Comparison of ENCODE assay signal across 15 cellular contexts in the genomic region with DNA sequence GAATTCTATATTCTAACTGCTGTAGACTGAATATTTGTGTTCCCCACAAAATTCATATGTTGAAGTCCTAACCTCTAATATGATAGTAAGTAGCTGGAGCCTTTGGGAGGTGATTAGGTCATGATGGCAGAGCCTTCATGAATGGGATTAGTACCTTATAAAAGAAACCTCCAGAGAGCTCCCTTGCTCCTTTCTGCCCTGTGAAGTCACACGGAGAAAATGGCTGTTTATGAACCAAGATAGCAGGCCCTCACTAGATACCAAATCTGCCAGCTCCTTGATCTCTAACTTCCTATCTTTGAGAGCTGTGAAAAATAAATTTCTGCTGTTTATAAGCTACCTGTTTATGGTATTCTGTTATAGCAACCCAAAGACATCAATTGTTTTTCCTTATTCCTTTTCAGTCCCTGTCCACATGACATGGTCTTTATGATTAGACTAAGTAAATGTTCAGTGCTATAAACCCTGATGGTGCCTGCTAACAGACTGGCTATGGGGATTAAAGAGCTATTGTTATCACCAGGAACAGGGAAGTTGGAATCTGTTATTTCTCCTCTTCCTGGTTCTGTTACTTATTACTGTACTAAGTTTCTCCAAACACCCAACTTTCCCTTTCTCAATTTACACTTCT. TPM values are rescaled to one million over a fixed set of nuclear protein-coding genes. Genes with fewer than 3 reads are reported as not detected.
DNase-seq lines count a peak whose midpoint lies in the region; ATAC-seq, FAIRE-seq and TF ChIP-seq lines count a peak whose summit lies in the region.
"Had no signal": no experiment of that assay in that cellular context is flagged by ENCODE, and none has a peak within 500 bp of the region (broad histone marks: within the 10 kb centered on the region; RNA-seq: fewer than 3 reads in every experiment).

No MANE protein-coding gene starts in this region.

- WGBS in pancreas, 2 donors = 0 to 15% methylated on average over 1 of the region's 1 CpG

- in situ Hi-C loops in HAP-1 (cut with MboI; ENCODE audit: low sequenced_read_pairs) = no loop called here

- FAIRE-seq in pancreas (lab: Jason Lieb, UNC) = peak; percentile 74
- FAIRE-seq: GM12878 had no signal

- peak; percentile 78 to 91 (median 88) for ATAC-seq in pancreas
- ATAC-seq: GM12878, Panc1 had no signal

- H3K27me3 ChIP-seq in HAP-1 (ENCODE audit: low read depth) (no peaks in the 10 kb centered on the region), pancreas (no peaks in the 10 kb centered on the region)
- H3K27me3 ChIP-seq: BLaER1, ovary had no signal

- no peaks in the 10 kb centered on the region for H3K36me3 ChIP-seq in HAP-1 (replicated peaks)
- no peaks in the 10 kb centered on the region for H3K36me3 ChIP-seq in pancreas
- H3K36me3 ChIP-seq: BLaER1, ovary had no signal

- DNase-seq in HAP-1 (ENCODE audit: low spot score in 2 of 2) (peak; percentile 22 to 63), NCI-H82 treated with DMSO at 0.1 percent for 48 hours (lab: John Stamatoyannopoulos, UW; ENCODE audit: unreplicated experiment) (peak; percentile 69), dedifferentiated amniotic fluid mesenchymal stem cell (ENCODE audit: extremely low spot score) (peak; percentile 5), pancreas (no peak), T-helper 1 cell (no peak), AG08396 (ENCODE audit: low spot score) (no peak), AG20443 (ENCODE audit: low spot score) (no peak)
- DNase-seq: activated CD4-positive, alpha-beta T cell treated with anti-CD3 and anti-CD28 coated beads, Interleukin-2, amount 10 ng/mL, durations not matched to agents 7 days and 5 days; activated T-cell treated with anti-CD3 and anti-CD28 coated beads, Interleukin-2, amount 50 U/mL, for 48 hours; NCI-H1048; NCI-H2227 treated with DMSO at 0.1 percent for 48 hours; ovary had no signal

- peak overlapping the region; percentile 42 to 91 (median 64) for H3K27ac ChIP-seq in pancreas
- H3K27ac ChIP-seq: BLaER1, ovary had no signal

- TF ChIP-seq CTCF in pancreas (IDR thresholded peaks at IDR 0.05) = no peak

- no peak overlapping the region for H3K4me3 ChIP-seq in HAP-1
- no peak overlapping the region for H3K4me3 ChIP-seq in pancreas
- H3K4me3 ChIP-seq: BLaER1, GM12878, ovary had no signal

- H3K9me3 ChIP-seq in HAP-1 (no peaks in the 10 kb centered on the region), pancreas (no peaks in the 10 kb centered on the region)
- H3K9me3 ChIP-seq: BLaER1, ovary had no signal

- H3K4me1 ChIP-seq in HAP-1 = peaks cover 13% of the 10 kb centered on the region
- H3K4me1 ChIP-seq in pancreas = peaks cover 0 to 6% (median 0%) of the 10 kb centered on the region in 3 donors

- intact Hi-C loops in pancreas (cut with DNase I) = no loop called here

RNA-seq across cellular contexts. Expression of gene STIL, which starts 9.6 kb away (rescaled TPM):
- 1 to 10 TPM in 2 of 6 donors, under 1 TPM in 4; 0.43 to 1.5 (median 0.67) TPM for total RNA-seq in pancreas
- under 1 TPM; 0.49 to 0.56 TPM for polyA plus RNA-seq in pancreas

RNA-seq across cellular contexts. Expression of gene CMPK1, which starts 10.0 kb away (rescaled TPM):
- total RNA-seq in pancreas = 10 to 100 TPM; 51.1 to 93.0 (median 75.2) TPM
- 10 to 100 TPM; 43.8 to 54.9 TPM for polyA plus RNA-seq in pancreas

Comparison
In these comparisons a context has a peak if more than half of its experiments do, and no peak if none do; other contexts are left out.
1. DNase-seq: peak in HAP-1 (2 of 2), NCI-H82 treated with DMSO at 0.1 percent for 48 hours (single experiment) and dedifferentiated amniotic fluid mesenchymal stem cell (single experiment); none in pancreas (0 of 6), T-helper 1 cell (0 of 5), AG08396 (single experiment) and AG20443 (single experiment).